ENCODE assay signal across 9 cellular contexts in the genomic region with DNA sequence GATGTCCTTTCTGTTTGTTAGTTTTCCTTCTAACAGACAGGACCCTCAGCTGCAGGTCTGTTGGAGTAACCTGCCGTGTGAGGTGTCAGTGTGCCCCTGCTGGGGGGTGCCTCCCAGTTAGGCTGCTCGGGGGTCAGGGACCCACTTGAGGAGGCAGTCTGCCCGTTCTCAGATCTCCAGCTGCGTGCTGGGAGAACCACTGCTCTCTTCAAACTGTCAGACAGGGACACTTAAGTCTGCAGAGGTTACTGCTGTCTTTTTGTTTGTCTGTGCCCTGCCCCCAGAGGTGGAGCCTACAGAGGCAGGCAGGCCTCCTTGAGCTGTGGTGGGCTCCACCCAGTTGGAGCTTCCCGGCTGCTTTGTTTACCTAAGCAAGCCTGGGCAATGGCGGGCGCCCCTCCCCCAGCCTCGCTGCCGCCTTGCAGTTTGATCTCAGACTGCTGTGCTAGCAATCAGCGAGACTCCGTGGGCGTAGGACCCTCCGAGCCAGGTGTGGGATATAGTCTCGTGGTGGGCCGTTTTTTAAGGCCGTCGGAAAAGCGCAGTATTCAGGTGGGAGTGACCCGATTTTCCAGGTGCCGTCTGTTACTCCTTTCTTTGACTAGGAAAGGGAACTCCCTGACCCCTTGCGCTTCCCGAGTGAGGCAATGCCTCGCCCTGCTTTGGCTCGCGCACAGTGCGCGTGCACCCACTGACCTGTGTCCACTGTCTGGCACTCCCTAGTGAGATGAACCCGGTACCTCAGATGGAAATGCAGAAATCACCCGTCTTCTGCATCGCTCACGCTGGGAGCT. TPM values are rescaled to one million over a fixed set of nuclear protein-coding genes. Genes with fewer than 3 reads are reported as not detected.
DNase-seq lines count a peak whose midpoint lies in the region; ATAC-seq, FAIRE-seq and TF ChIP-seq lines count a peak whose summit lies in the region.
"Not testable (repeated sequence)": the region's sequence is repeated elsewhere in the genome, so short reads cannot be mapped to it uniquely, and the experiment has no call there.
"Had no signal": no experiment of that assay in that cellular context is flagged by ENCODE, and none has a peak within 500 bp of the region (broad histone marks: within the 10 kb centered on the region; RNA-seq: fewer than 3 reads in every experiment).

No MANE protein-coding gene starts in this region.

- CTCF ChIA-PET in A549 (lab: Yijun Ruan, JAX): interaction anchor here (1.3 to 2.5 kb wide), 2 partner anchors 11 to 70 kb away, joined by 4 to 18 read pairs; no protein-coding TSS in a partner anchor

- H3K9ac ChIP-seq in endodermal cell (ENCODE audit: extremely low read depth, low read length, poor library complexity, severe bottlenecking): not testable (repeated sequence)

- not testable (repeated sequence) for TF ChIP-seq RAD21 in A549 (conservative IDR thresholded peaks at IDR 0.05 in 1 of 2, IDR thresholded peaks at IDR 0.05 in 1 of 2)

- peak overlapping the region; percentile 34 for H3K4me3 ChIP-seq in A549
- H3K4me3 ChIP-seq in HAP-1: peak overlapping the region; percentile 6; the same call in 1 of the 2 replicates
- not testable (repeated sequence) for H3K4me3 ChIP-seq in endodermal cell (ENCODE audit: low read length)
- H3K4me3 ChIP-seq in kidney epithelial cell (ENCODE audit: low read depth, low read length): peak overlapping the region; percentile 19
- peak overlapping the region in 1 of 4 donors; percentile 36 for H3K4me3 ChIP-seq in transverse colon

- POLR2A ChIA-PET in A549 (lab: Yijun Ruan, JAX): not testable (repeated sequence)

- H3K9me3 ChIP-seq in A549; HAP-1; endodermal cell (ENCODE audit: control insufficient read depth, low read length); transverse colon: not testable (repeated sequence)

- intact Hi-C loops in transverse colon (cut with DNase I; ENCODE audit: low total_unique reads): not testable (repeated sequence)

- H3K4me1 Mint-ChIP-seq in activated T-cell treated with anti-CD3 and anti-CD28 coated beads, Interleukin-2, amount 50 U/mL, for 72 hours (ENCODE audit: low read depth): peaks cover 14% of the 10 kb centered on the region
- not testable (repeated sequence) for H3K4me1 Mint-ChIP-seq in endodermal cell, nephron progenitor cell

- H3K36me3 Mint-ChIP-seq in activated T-cell treated with anti-CD3 and anti-CD28 coated beads, Interleukin-2, amount 50 U/mL, for 72 hours (ENCODE audit: insufficient read depth in 2 of 2); endodermal cell (ENCODE audit: low read depth); nephron progenitor cell (ENCODE audit: low read depth): not testable (repeated sequence)

- TF ChIP-seq EP300 in A549 (IDR thresholded peaks at IDR 0.05); transverse colon (IDR thresholded peaks at IDR 0.05; ENCODE audit: low read depth): not testable (repeated sequence)

- H3K36me3 ChIP-seq in HAP-1 (replicated peaks); endodermal cell (ENCODE audit: control insufficient read depth, insufficient read depth, low read length); kidney epithelial cell (ENCODE audit: control insufficient read depth, insufficient read depth, low read length); transverse colon: not testable (repeated sequence)

- H3K27me3 Mint-ChIP-seq in activated T-cell treated with anti-CD3 and anti-CD28 coated beads, Interleukin-2, amount 50 U/mL, for 72 hours (ENCODE audit: low read depth): peaks cover 14% of the 10 kb centered on the region
- not testable (repeated sequence) for H3K27me3 Mint-ChIP-seq in endodermal cell (ENCODE audit: insufficient read depth)
- H3K27me3 Mint-ChIP-seq in nephron progenitor cell (ENCODE audit: low read depth, poor library complexity): peaks cover 15% of the 10 kb centered on the region

- H3K27ac Mint-ChIP-seq in activated T-cell treated with anti-CD3 and anti-CD28 coated beads, Interleukin-2, amount 50 U/mL, for 72 hours; nephron progenitor cell: not testable (repeated sequence)
- peak overlapping the region; percentile 90 for H3K27ac Mint-ChIP-seq in endodermal cell

- not testable (repeated sequence) for H3K27me3 ChIP-seq in HAP-1 (ENCODE audit: low read depth); endodermal cell (ENCODE audit: control insufficient read depth, insufficient read depth, low read length, poor library complexity, severe bottlenecking); kidney epithelial cell (ENCODE audit: control insufficient read depth, insufficient read depth, low read length); transverse colon

- in situ Hi-C loops in HAP-1 (cut with MboI; ENCODE audit: low sequenced_read_pairs); transverse colon (cut with MboI; ENCODE audit: low pct_ligation_motif_present in 1 of 4, low pct_unique_long_range_greater_than_20kb in 1 of 4, low sequenced_read_pairs in 3 of 4): not testable (repeated sequence)

- H3K4me2 ChIP-seq in A549: peak overlapping the region; percentile 63

- not testable (repeated sequence) for TF ChIP-seq CTCF in A549 (IDR thresholded peaks at IDR 0.05); endodermal cell (conservative IDR thresholded peaks at IDR 0.05); kidney epithelial cell (IDR thresholded peaks at IDR 0.05; ENCODE audit: insufficient read depth, low read length, poor library complexity, severe bottlenecking); nephron progenitor cell (IDR thresholded peaks at IDR 0.05); transverse colon (IDR thresholded peaks at IDR 0.05)

- H3K4me3 Mint-ChIP-seq in activated T-cell treated with anti-CD3 and anti-CD28 coated beads, Interleukin-2, amount 50 U/mL, for 72 hours: peak overlapping the region; percentile 20 to 29
- H3K4me3 Mint-ChIP-seq in endodermal cell: peak overlapping the region; percentile 43
- peak overlapping the region; percentile 34 for H3K4me3 Mint-ChIP-seq in nephron progenitor cell

- DNase-seq in A549 (ENCODE audit: low read depth in 1 of 2, low spot score in 1 of 2); HAP-1 (ENCODE audit: low spot score in 2 of 2); activated T-cell treated with anti-CD3 and anti-CD28 coated beads, Interleukin-2, amount 50 U/mL, for 72 hours; endodermal cell; kidney epithelial cell (ENCODE audit: low read depth); nephron progenitor cell: not testable (repeated sequence)
- peak; percentile 40 for DNase-seq in NCI-H748 (lab: John Stamatoyannopoulos, UW; ENCODE audit: unreplicated experiment)
- DNase-seq in transverse colon: peak; percentile 33

- ATAC-seq in A549; activated T-cell treated with anti-CD3 and anti-CD28 coated beads, Interleukin-2, amount 50 U/mL, for 72 hours (replicated peaks in 1 of 2): not testable (repeated sequence)

- peak overlapping the region; percentile 30 to 56; a peak in 4 of 6 replicates for H3K27ac ChIP-seq in A549
- H3K27ac ChIP-seq in endodermal cell (ENCODE audit: low read depth, low read length); transverse colon: not testable (repeated sequence)

- H3K9me3 Mint-ChIP-seq in activated T-cell treated with anti-CD3 and anti-CD28 coated beads, Interleukin-2, amount 50 U/mL, for 72 hours: not testable (repeated sequence)
- H3K9me3 Mint-ChIP-seq in endodermal cell: peaks cover 37% of the 10 kb centered on the region
- H3K9me3 Mint-ChIP-seq in nephron progenitor cell: peaks cover 37% of the 10 kb centered on the region

- whole genome bisulfite sequencing in A549 (ENCODE audit: missing lambda C conversion rate): 7% methylated on average over 10 of the region's 31 CpGs
- WGBS in endodermal cell (ENCODE audit: insufficient coverage in 1 of 2, insufficient read length in 1 of 2), 2 experiments: 64 to 87% methylated on average over 3 to 19 of the region's 31 CpGs
- 52% methylated on average over 23 of the region's 31 CpGs; no CpG with 5 or more reads in 1 of the 2 donors for WGBS in transverse colon (ENCODE audit: low coverage in 1 of 2), 2 donors

- not testable (repeated sequence) for H3K4me1 ChIP-seq in A549; HAP-1; endodermal cell (ENCODE audit: control insufficient read depth, insufficient read depth, low read length); transverse colon

- not testable (repeated sequence) for TF ChIP-seq POLR2A in A549 (IDR thresholded peaks at IDR 0.05; ENCODE audit: low read length); transverse colon (IDR thresholded peaks at IDR 0.05)

- FAIRE-seq in A549 (lab: Jason Lieb, UNC): not testable (repeated sequence)

RNA-seq across cellular contexts. Expression of a gene that starts 49.5 kb away (rescaled TPM):
- polyA plus RNA-seq in A549 (2011; rRNA removed) (10.3 and 13.3 TPM in 2 replicates), A549 (2017; fragmentation: RNase III; extraction: RNeasy Plus Mini Kit Qiagen cat#74134 plus additional on column Dnase treatment) (4.6 to 5.1 TPM (median 4.9 TPM) in 3 replicates)
- polyA plus RNA-seq in A549 (2012; cell fraction: cytosol; rRNA removed): 5.2 and 6.1 TPM in 2 replicates
- polyA plus RNA-seq in A549 (2012; cell fraction: nucleus; rRNA removed): 8.6 and 11.1 TPM in 2 replicates
- 3.6 and 4.1 TPM in 2 replicates for polyA minus RNA-seq in A549 (2011; rRNA and poly(A)+ RNA removed)
- 1 to 10 TPM; 3.2 to 4.9 TPM for total RNA-seq in activated T-cell treated with anti-CD3 and anti-CD28 coated beads, Interleukin-2, amount 50 U/mL, for 72 hours
- total RNA-seq in endodermal cell (1 to 10 TPM in 1 of 2 donors, under 1 TPM in 1; 0.59 to 2.2 TPM), kidney epithelial cell (3.0 and 4.0 TPM in 2 replicates), transverse colon (10 to 100 TPM in 3 of 4 donors, 1 to 10 TPM in 1; 9.7 to 21.1 (median 13.8) TPM)
- polyA plus RNA-seq in endodermal cell (2013, experiment 1 of 2): 21.2 TPM
- 19.5 TPM for polyA plus RNA-seq in endodermal cell (2013, experiment 2 of 2)
- total RNA-seq: OCI-LY7 had no signal
